ENCODE assay signal across 1 cellular context in the genomic region with DNA sequence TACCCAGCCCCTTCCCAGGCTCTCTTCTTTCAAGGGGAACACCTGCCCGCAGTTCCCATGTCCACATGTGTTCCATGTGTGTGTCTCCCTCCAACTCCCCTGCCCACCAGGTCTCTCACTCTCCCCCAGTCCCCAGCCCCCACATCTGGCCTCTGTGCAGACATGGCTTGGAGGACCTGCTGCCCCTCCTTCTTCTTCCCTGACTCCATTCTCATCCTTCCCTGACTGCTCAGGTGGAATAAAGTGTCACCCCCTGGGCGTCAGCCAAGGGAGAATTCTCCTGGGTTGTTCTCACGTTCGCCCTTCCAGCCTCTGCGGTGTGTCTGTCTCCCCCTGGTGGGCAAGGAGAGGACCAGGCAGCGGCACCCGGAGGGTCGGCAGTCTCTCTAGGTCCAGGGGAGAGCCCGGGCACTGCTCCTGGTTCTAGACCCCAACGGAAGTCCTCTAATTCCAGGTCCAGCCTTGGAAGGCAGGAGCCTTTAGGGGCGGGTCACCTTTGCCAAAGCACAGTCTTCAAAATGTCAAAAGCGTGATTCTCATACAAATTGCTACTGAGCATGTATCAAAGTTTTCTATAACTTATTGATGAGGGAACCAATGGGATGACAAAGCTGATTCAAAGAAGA.
TF ChIP-seq lines count a peak whose summit lies in the region.

No MANE protein-coding gene starts in this region.

TF ChIP-seq in HEK293, 187 proteins besides CTCF, POLR2A, EP300 and RAD21 (continued from another document):
- TF ChIP-seq, protein P1, sequence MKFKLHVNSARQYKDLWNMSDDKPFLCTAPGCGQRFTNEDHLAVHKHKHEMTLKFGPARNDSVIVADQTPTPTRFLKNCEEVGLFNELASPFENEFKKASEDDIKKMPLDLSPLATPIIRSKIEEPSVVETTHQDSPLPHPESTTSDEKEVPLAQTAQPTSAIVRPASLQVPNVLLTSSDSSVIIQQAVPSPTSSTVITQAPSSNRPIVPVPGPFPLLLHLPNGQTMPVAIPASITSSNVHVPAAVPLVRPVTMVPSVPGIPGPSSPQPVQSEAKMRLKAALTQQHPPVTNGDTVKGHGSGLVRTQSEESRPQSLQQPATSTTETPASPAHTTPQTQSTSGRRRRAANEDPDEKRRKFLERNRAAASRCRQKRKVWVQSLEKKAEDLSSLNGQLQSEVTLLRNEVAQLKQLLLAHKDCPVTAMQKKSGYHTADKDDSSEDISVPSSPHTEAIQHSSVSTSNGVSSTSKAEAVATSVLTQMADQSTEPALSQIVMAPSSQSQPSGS (tag by site-specific recombination; IDR thresholded peaks at IDR 0.05; ENCODE audit: low read depth): no peak
- TF ChIP-seq ZFHX2 (tag by site-specific recombination; conservative IDR thresholded peaks at IDR 0.05) (no peak), ZFP69B (tag by site-specific recombination; IDR thresholded peaks at IDR 0.05) (no peak), ZNF626 (tag by site-specific recombination; IDR thresholded peaks at IDR 0.05) (no peak), ZNF239 (tag by site-specific recombination; IDR thresholded peaks at IDR 0.05) (no peak), ZXDB (tag by site-specific recombination; IDR thresholded peaks at IDR 0.05) (no peak), YY2 (tag by site-specific recombination; IDR thresholded peaks at IDR 0.05) (no peak), ZNF426 (tag by site-specific recombination; IDR thresholded peaks at IDR 0.05) (no peak), ZFP41 (tag by site-specific recombination; IDR thresholded peaks at IDR 0.05; ENCODE audit: borderline replicate concordance) (no peak), ZNF785 (tag by site-specific recombination; IDR thresholded peaks at IDR 0.05) (no peak), ZNF274 (IDR thresholded peaks at IDR 0.05; ENCODE audit: low read length) (no peak), ZNF274 (tag by site-specific recombination; IDR thresholded peaks at IDR 0.05; ENCODE audit: borderline replicate concordance) (no peak), GFI1B (tag by site-specific recombination; IDR thresholded peaks at IDR 0.05) (no peak), ZBTB21 (tag by site-specific recombination; IDR thresholded peaks at IDR 0.05) (no peak), ZNF624 (tag by site-specific recombination; IDR thresholded peaks at IDR 0.05) (no peak), KLF1 (tag by site-specific recombination; IDR thresholded peaks at IDR 0.05) (no peak), ZNF394 (tag by site-specific recombination; IDR thresholded peaks at IDR 0.05; ENCODE audit: borderline replicate concordance) (no peak), ZBTB7A (tag by site-specific recombination; IDR thresholded peaks at IDR 0.05; ENCODE audit: low read depth) (no peak), ZNF792 (tag by site-specific recombination; IDR thresholded peaks at IDR 0.05) (no peak)
- TF ChIP-seq, protein P2, sequence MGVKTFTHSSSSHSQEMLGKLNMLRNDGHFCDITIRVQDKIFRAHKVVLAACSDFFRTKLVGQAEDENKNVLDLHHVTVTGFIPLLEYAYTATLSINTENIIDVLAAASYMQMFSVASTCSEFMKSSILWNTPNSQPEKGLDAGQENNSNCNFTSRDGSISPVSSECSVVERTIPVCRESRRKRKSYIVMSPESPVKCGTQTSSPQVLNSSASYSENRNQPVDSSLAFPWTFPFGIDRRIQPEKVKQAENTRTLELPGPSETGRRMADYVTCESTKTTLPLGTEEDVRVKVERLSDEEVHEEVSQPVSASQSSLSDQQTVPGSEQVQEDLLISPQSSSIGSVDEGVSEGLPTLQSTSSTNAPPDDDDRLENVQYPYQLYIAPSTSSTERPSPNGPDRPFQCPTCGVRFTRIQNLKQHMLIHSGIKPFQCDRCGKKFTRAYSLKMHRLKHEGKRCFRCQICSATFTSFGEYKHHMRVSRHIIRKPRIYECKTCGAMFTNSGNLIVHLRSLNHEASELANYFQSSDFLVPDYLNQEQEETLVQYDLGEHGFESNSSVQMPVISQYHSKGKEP (tag by site-specific recombination; IDR thresholded peaks at IDR 0.05): no peak
- TF ChIP-seq, protein P3, sequence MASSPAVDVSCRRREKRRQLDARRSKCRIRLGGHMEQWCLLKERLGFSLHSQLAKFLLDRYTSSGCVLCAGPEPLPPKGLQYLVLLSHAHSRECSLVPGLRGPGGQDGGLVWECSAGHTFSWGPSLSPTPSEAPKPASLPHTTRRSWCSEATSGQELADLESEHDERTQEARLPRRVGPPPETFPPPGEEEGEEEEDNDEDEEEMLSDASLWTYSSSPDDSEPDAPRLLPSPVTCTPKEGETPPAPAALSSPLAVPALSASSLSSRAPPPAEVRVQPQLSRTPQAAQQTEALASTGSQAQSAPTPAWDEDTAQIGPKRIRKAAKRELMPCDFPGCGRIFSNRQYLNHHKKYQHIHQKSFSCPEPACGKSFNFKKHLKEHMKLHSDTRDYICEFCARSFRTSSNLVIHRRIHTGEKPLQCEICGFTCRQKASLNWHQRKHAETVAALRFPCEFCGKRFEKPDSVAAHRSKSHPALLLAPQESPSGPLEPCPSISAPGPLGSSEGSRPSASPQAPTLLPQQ (tag by site-specific recombination; IDR thresholded peaks at IDR 0.05): no peak
- TF ChIP-seq, protein P4, sequence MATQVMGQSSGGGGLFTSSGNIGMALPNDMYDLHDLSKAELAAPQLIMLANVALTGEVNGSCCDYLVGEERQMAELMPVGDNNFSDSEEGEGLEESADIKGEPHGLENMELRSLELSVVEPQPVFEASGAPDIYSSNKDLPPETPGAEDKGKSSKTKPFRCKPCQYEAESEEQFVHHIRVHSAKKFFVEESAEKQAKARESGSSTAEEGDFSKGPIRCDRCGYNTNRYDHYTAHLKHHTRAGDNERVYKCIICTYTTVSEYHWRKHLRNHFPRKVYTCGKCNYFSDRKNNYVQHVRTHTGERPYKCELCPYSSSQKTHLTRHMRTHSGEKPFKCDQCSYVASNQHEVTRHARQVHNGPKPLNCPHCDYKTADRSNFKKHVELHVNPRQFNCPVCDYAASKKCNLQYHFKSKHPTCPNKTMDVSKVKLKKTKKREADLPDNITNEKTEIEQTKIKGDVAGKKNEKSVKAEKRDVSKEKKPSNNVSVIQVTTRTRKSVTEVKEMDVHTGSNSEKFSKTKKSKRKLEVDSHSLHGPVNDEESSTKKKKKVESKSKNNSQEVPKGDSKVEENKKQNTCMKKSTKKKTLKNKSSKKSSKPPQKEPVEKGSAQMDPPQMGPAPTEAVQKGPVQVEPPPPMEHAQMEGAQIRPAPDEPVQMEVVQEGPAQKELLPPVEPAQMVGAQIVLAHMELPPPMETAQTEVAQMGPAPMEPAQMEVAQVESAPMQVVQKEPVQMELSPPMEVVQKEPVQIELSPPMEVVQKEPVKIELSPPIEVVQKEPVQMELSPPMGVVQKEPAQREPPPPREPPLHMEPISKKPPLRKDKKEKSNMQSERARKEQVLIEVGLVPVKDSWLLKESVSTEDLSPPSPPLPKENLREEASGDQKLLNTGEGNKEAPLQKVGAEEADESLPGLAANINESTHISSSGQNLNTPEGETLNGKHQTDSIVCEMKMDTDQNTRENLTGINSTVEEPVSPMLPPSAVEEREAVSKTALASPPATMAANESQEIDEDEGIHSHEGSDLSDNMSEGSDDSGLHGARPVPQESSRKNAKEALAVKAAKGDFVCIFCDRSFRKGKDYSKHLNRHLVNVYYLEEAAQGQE (tag by site-specific recombination; IDR thresholded peaks at IDR 0.05): no peak
- TF ChIP-seq, protein P5, sequence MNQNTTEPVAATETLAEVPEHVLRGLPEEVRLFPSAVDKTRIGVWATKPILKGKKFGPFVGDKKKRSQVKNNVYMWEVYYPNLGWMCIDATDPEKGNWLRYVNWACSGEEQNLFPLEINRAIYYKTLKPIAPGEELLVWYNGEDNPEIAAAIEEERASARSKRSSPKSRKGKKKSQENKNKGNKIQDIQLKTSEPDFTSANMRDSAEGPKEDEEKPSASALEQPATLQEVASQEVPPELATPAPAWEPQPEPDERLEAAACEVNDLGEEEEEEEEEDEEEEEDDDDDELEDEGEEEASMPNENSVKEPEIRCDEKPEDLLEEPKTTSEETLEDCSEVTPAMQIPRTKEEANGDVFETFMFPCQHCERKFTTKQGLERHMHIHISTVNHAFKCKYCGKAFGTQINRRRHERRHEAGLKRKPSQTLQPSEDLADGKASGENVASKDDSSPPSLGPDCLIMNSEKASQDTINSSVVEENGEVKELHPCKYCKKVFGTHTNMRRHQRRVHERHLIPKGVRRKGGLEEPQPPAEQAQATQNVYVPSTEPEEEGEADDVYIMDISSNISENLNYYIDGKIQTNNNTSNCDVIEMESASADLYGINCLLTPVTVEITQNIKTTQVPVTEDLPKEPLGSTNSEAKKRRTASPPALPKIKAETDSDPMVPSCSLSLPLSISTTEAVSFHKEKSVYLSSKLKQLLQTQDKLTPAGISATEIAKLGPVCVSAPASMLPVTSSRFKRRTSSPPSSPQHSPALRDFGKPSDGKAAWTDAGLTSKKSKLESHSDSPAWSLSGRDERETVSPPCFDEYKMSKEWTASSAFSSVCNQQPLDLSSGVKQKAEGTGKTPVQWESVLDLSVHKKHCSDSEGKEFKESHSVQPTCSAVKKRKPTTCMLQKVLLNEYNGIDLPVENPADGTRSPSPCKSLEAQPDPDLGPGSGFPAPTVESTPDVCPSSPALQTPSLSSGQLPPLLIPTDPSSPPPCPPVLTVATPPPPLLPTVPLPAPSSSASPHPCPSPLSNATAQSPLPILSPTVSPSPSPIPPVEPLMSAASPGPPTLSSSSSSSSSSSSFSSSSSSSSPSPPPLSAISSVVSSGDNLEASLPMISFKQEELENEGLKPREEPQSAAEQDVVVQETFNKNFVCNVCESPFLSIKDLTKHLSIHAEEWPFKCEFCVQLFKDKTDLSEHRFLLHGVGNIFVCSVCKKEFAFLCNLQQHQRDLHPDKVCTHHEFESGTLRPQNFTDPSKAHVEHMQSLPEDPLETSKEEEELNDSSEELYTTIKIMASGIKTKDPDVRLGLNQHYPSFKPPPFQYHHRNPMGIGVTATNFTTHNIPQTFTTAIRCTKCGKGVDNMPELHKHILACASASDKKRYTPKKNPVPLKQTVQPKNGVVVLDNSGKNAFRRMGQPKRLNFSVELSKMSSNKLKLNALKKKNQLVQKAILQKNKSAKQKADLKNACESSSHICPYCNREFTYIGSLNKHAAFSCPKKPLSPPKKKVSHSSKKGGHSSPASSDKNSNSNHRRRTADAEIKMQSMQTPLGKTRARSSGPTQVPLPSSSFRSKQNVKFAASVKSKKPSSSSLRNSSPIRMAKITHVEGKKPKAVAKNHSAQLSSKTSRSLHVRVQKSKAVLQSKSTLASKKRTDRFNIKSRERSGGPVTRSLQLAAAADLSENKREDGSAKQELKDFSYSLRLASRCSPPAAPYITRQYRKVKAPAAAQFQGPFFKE (tag by site-specific recombination; IDR thresholded peaks at IDR 0.05; ENCODE audit: borderline replicate concordance): no peak
